8 cellular contexts compared by ENCODE assay signal in the genomic region with DNA sequence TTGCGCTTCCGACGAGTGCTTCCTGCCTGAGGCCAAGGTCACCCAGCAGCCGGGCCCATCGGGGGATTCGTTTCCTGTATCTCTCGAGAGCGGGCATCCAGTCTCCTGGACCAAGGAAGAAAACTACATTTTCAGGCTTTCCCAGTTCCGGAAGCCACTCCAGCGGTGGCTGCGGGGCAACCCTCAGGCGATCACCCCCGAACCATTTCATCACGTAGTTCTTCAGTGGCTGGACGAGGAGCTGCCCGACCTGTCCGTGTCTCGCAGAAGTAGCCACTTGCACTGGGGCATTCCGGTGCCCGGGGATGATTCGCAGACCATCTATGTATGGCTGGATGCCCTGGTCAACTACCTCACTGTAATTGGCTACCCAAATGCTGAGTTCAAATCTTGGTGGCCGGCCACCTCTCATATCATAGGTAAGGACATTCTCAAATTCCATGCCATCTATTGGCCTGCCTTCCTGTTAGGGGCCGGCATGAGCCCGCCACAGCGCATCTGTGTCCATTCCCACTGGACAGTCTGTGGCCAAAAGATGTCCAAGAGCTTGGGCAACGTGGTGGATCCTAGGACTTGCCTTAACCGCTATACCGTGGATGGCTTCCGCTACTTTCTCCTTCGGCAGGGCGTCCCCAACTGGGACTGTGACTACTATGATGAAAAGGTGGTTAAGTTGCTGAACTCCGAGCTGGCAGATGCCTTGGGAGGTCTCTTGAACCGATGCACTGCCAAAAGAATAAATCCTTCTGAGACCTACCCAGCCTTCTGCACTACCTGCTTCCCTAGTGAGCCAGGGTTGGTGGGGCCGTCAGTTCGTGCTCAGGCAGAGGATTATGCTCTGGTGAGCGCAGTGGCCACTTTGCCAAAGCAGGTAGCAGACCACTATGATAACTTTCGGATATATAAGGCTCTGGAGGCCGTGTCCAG. TPM values are rescaled to one million over a fixed set of nuclear protein-coding genes. Genes with fewer than 3 reads are reported as not detected.
DNase-seq lines count a peak whose midpoint lies in the region; ATAC-seq, FAIRE-seq and TF ChIP-seq lines count a peak whose summit lies in the region.

No MANE protein-coding gene starts in this region.

- H3K27me3 ChIP-seq in adipocyte (replicated peaks; ENCODE audit: control insufficient read depth, insufficient read depth, low read length): no peaks in the 10 kb centered on the region
- H3K27me3 ChIP-seq in small intestine (ENCODE audit: control insufficient read depth in 2 of 2, insufficient read depth in 2 of 2, low read length in 2 of 2): no peaks in the 10 kb centered on the region

- H3K4me1 ChIP-seq in adipocyte (ENCODE audit: control insufficient read depth, insufficient read depth, low read length) (peaks cover 32% of the 10 kb centered on the region), small intestine (ENCODE audit: control insufficient read depth in 2 of 2, insufficient read depth in 1 of 2, low read depth in 1 of 2, low read length in 1 of 2) (peaks cover 0 to 10% of the 10 kb centered on the region in 2 donors)

- ATAC-seq in GM18868 (IDR thresholded peaks at IDR 0.05; ENCODE audit: unreplicated experiment): no peak
- no peak for ATAC-seq in GM19452 (IDR thresholded peaks at IDR 0.05; ENCODE audit: unreplicated experiment)

- FAIRE-seq in small intestine (lab: Jason Lieb, UNC): no peak

- DNase-seq in GM10266 (ENCODE audit: extremely low spot score): peak; percentile 19
- DNase-seq in LNCaP clone FGC (ENCODE audit: low read depth): no peak
- DNase-seq in adipocyte (ENCODE audit: low read depth): peak; percentile 52
- DNase-seq in small intestine: no peak
- no peak for DNase-seq in SKM-1 (lab: John Stamatoyannopoulos, UW; ENCODE audit: unreplicated experiment)

- peak overlapping the region; percentile 76 to 88 for H3K27ac ChIP-seq in small intestine (ENCODE audit: low read depth in 1 of 2, low read length in 1 of 2)

- H3K4me3 ChIP-seq in LNCaP clone FGC (ENCODE audit: low read depth, low read length) (peak overlapping the region; percentile 89), adipocyte (ENCODE audit: low read length) (peak overlapping the region; percentile 98), iPS-18c (ENCODE audit: insufficient read depth, low read depth, low read length) (peak overlapping the region; percentile 79), small intestine (ENCODE audit: low read depth in 1 of 2, low read length in 2 of 2) (peak overlapping the region; percentile 81 to 83)

- peak overlapping the region; percentile 90 for H3K9ac ChIP-seq in adipocyte (ENCODE audit: low read length)

- H3K9me3 ChIP-seq in adipocyte (ENCODE audit: control insufficient read depth, low read length) (no peaks in the 10 kb centered on the region), iPS-18c (ENCODE audit: control insufficient read depth, insufficient read depth, low read length) (no peaks in the 10 kb centered on the region), small intestine (ENCODE audit: control insufficient read depth, low read depth) (no peaks in the 10 kb centered on the region)

- TF ChIP-seq CTCF in GM10266 (IDR thresholded peaks at IDR 0.05; ENCODE audit: control insufficient read depth, insufficient read depth, low read depth, missing control alignments): no peak
- no peak for TF ChIP-seq CTCF in LNCaP clone FGC (IDR thresholded peaks at IDR 0.05; ENCODE audit: control insufficient read depth, extremely low read depth, insufficient read depth)

- 6 to 11% (median 7%) methylated on average over 38 of the region's 38 CpGs for WGBS in small intestine, 3 donors

- H3K36me3 ChIP-seq in adipocyte (ENCODE audit: control insufficient read depth, insufficient read depth, low read length, severe bottlenecking): peaks cover under 1% of the 10 kb centered on the region
- no peaks in the 10 kb centered on the region for H3K36me3 ChIP-seq in small intestine (ENCODE audit: control insufficient read depth in 2 of 2, insufficient read depth in 2 of 2, low read length in 2 of 2)

RNA-seq across cellular contexts. Expression of gene MARS2, which starts 1.0 kb away (rescaled TPM):
- polyA plus RNA-seq in small intestine: 1 to 10 TPM; 2.7 to 7.1 (median 3.0) TPM

RNA-seq across cellular contexts. Expression of gene RFTN2, which starts 30.8 kb away (rescaled TPM):
- polyA plus RNA-seq in small intestine: 1 to 10 TPM in 2 of 3 donors, not detected in 1; 1.1 to 1.5 TPM

Comparison
In these comparisons a context has a peak if more than half of its experiments do, and no peak if none do; other contexts are left out.
1. DNase-seq: peak in GM10266 (single experiment) and adipocyte (single experiment); none in LNCaP clone FGC (single experiment), small intestine (single experiment) and SKM-1 (single experiment).
2. Peak in every context shown above with its lines, with median percentiles within 50 percentile points of each other: H3K4me3 ChIP-seq.